ENCODE assay signal across 18 cellular contexts in genomic region chr3:18207232-18207631, GRCh38.
DNase-seq lines count a peak whose midpoint lies in the region; ATAC-seq and TF ChIP-seq lines count a peak whose summit lies in the region.
"Had no signal": no experiment of that assay in that cellular context is flagged by ENCODE, and none has a peak within 500 bp of the region (broad histone marks: within the 10 kb centered on the region; RNA-seq: fewer than 3 reads in every experiment).

No MANE protein-coding gene starts in this region.

- peak; percentile 95 for ATAC-seq in stimulated activated effector memory CD8-positive, alpha-beta T cell treated with anti-CD3 and anti-CD28 coated beads, Interleukin-12 subunit alpha, Interleukin-12 subunit beta, amount 100 ng/mL, for 72 hours

- 79% methylated on average over 3 of the region's 3 CpGs for WGBS in SK-N-SH (ENCODE audit: low lambda C conversion rate)

- CTCF ChIA-PET in activated CD4-positive, alpha-beta memory T cell treated with anti-CD3 and anti-CD28 coated beads for 36 hours (lab: Charles Lee) = interaction anchor here (0.8 kb wide), 1 partner anchor 86 kb away, joined by 3 read pairs; no protein-coding TSS in a partner anchor
- CTCF ChIA-PET in activated CD4-positive, alpha-beta memory T cell treated with anti-CD3 and anti-CD28 coated beads, Interleukin-2, amount 10 ng/mL, durations not matched to agents 7 days and 5 days (lab: Charles Lee) = no interaction called here
- CTCF ChIA-PET in SK-N-SH (lab: Yijun Ruan, JAX) = no interaction called here

- H3K4me3 Mint-ChIP-seq in activated CD4-positive, alpha-beta memory T cell treated with anti-CD3 and anti-CD28 coated beads for 36 hours = no peak overlapping the region
- H3K4me3 Mint-ChIP-seq in activated CD4-positive, alpha-beta memory T cell treated with anti-CD3 and anti-CD28 coated beads, Interleukin-2, amount 10 ng/mL, durations not matched to agents 7 days and 5 days = no peak overlapping the region
- H3K4me3 Mint-ChIP-seq in stimulated activated effector memory CD8-positive, alpha-beta T cell treated with anti-CD3 and anti-CD28 coated beads, Interleukin-12 subunit alpha, Interleukin-12 subunit beta, amount 100 ng/mL, for 72 hours = no peak overlapping the region
- H3K4me3 Mint-ChIP-seq in CD14-positive monocyte = no peak overlapping the region
- H3K4me3 Mint-ChIP-seq: CD4-positive, alpha-beta memory T cell; H9 had no signal

- TF ChIP-seq RAD21 in SK-N-SH (IDR thresholded peaks at IDR 0.05; ENCODE audit: low read length) = no peak

- no peaks in the 10 kb centered on the region for H4K20me1 ChIP-seq in SK-N-SH (ENCODE audit: insufficient read depth)

- TF ChIP-seq CTCF in CD14-positive monocyte (IDR thresholded peaks at IDR 0.05) (no peak), SK-N-SH (IDR thresholded peaks at IDR 0.05) (no peak)

- H3K4me1 Mint-ChIP-seq in activated CD4-positive, alpha-beta memory T cell treated with anti-CD3 and anti-CD28 coated beads for 36 hours (ENCODE audit: low read depth) = peaks cover 18% of the 10 kb centered on the region
- H3K4me1 Mint-ChIP-seq in activated CD4-positive, alpha-beta memory T cell treated with anti-CD3 and anti-CD28 coated beads, Interleukin-2, amount 10 ng/mL, durations not matched to agents 7 days and 5 days = peaks cover 2% of the 10 kb centered on the region
- peaks cover 5% of the 10 kb centered on the region for H3K4me1 Mint-ChIP-seq in stimulated activated effector memory CD8-positive, alpha-beta T cell treated with anti-CD3 and anti-CD28 coated beads, Interleukin-12 subunit alpha, Interleukin-12 subunit beta, amount 100 ng/mL, for 72 hours
- peaks cover 18% of the 10 kb centered on the region for H3K4me1 Mint-ChIP-seq in CD14-positive monocyte
- H3K4me1 Mint-ChIP-seq: CD4-positive, alpha-beta memory T cell had no signal

- H3K4me3 ChIP-seq in SK-N-SH (ENCODE audit: low read depth in 2 of 2, low read length in 1 of 2) = no peak overlapping the region
- H3K4me3 ChIP-seq: Peyer's patch had no signal

- no peaks in the 10 kb centered on the region for H3F3A ChIP-seq in SK-N-SH (replicated peaks; ENCODE audit: insufficient read depth)

- intact Hi-C loops in activated CD4-positive, alpha-beta memory T cell treated with anti-CD3 and anti-CD28 coated beads for 36 hours (cut with micrococcal nuclease) = loop anchor here (1.0 to 5.0 kb wide), 2 partner anchors 30 to 105 kb away; no protein-coding TSS in a partner anchor
- intact Hi-C loops in CD14-positive monocyte (cut with micrococcal nuclease) = no loop called here

- no peaks in the 10 kb centered on the region for H3K9me3 ChIP-seq in SK-N-SH
- H3K9me3 ChIP-seq: Peyer's patch had no signal

- DNase-seq in activated CD4-positive, alpha-beta memory T cell treated with anti-CD3 and anti-CD28 coated beads for 36 hours = peak; percentile 51
- no peak for DNase-seq in activated CD4-positive, alpha-beta memory T cell treated with anti-CD3 and anti-CD28 coated beads, Interleukin-2, amount 10 ng/mL, durations not matched to agents 7 days and 5 days
- peak in 2 of 3 donors; percentile 5 to 11 for DNase-seq in stimulated activated CD4-positive, alpha-beta T cell treated with anti-CD3 and anti-CD28 coated beads, Interleukin-12 subunit alpha, Interleukin-12 subunit beta, amount 100 ng/mL, for 48 hours (ENCODE audit: low read depth in 2 of 3, low spot score in 1 of 3)
- DNase-seq in stimulated activated CD4-positive, alpha-beta T cell treated with anti-CD3 and anti-CD28 coated beads, Interleukin-4, amount 100 ng/mL, for 1 hour = no peak
- DNase-seq in OCI-M1 (lab: John Stamatoyannopoulos, UW) = peak; percentile 87
- DNase-seq in stimulated activated effector memory CD8-positive, alpha-beta T cell treated with anti-CD3 and anti-CD28 coated beads, Interleukin-12 subunit alpha, Interleukin-12 subunit beta, amount 100 ng/mL, for 72 hours (ENCODE audit: low spot score in 2 of 2) = peak in 1 of 2 donors; percentile 54
- DNase-seq in CD14-positive monocyte (ENCODE audit: low spot score) = no peak
- DNase-seq in SK-N-SH = no peak
- DNase-seq: ACHN, DMS79, H9, Kasumi-1, NCI-H1417, NCI-H1930, NCI-H2171, NCI-H774, Peyer's patch had no signal

- H3K27me3 Mint-ChIP-seq in activated CD4-positive, alpha-beta memory T cell treated with anti-CD3 and anti-CD28 coated beads for 36 hours = peaks cover 13% of the 10 kb centered on the region
- H3K27me3 Mint-ChIP-seq in activated CD4-positive, alpha-beta memory T cell treated with anti-CD3 and anti-CD28 coated beads, Interleukin-2, amount 10 ng/mL, durations not matched to agents 7 days and 5 days = no peaks in the 10 kb centered on the region
- H3K27me3 Mint-ChIP-seq in CD14-positive monocyte (ENCODE audit: low read depth in 3 of 3) = no peaks in the 10 kb centered on the region

- no peak overlapping the region for H3K9ac ChIP-seq in SK-N-SH

- H3K4me2 ChIP-seq in SK-N-SH = no peak overlapping the region

- POLR2A ChIA-PET in activated CD4-positive, alpha-beta memory T cell treated with anti-CD3 and anti-CD28 coated beads for 36 hours (lab: Charles Lee) = no interaction called here
- POLR2A ChIA-PET in activated CD4-positive, alpha-beta memory T cell treated with anti-CD3 and anti-CD28 coated beads, Interleukin-2, amount 10 ng/mL, durations not matched to agents 7 days and 5 days (lab: Charles Lee) = no interaction called here
- POLR2A ChIA-PET in SK-N-SH (lab: Yijun Ruan, JAX) = no interaction called here

- H3K27me3 ChIP-seq in SK-N-SH (ENCODE audit: insufficient read depth) = no peaks in the 10 kb centered on the region
- H3K27me3 ChIP-seq: Peyer's patch had no signal

- no peaks in the 10 kb centered on the region for H3K36me3 ChIP-seq in SK-N-SH (replicated peaks in 1 of 2; ENCODE audit: control insufficient read depth in 1 of 2, insufficient read depth in 2 of 2, low read length in 1 of 2)
- H3K36me3 ChIP-seq: Peyer's patch had no signal

- H3K79me2 ChIP-seq in SK-N-SH (ENCODE audit: insufficient read depth) = no peaks in the 10 kb centered on the region

- no peak overlapping the region for H2AFZ ChIP-seq in SK-N-SH (ENCODE audit: low read depth)

- H3K9me2 ChIP-seq in SK-N-SH = 0 out of 2 replicates have a peak, but pooled peaks cover 3% of the 10 kb centered on the region

- no peak overlapping the region for H3K27ac Mint-ChIP-seq in activated CD4-positive, alpha-beta memory T cell treated with anti-CD3 and anti-CD28 coated beads for 36 hours
- no peak overlapping the region for H3K27ac Mint-ChIP-seq in activated CD4-positive, alpha-beta memory T cell treated with anti-CD3 and anti-CD28 coated beads, Interleukin-2, amount 10 ng/mL, durations not matched to agents 7 days and 5 days
- no peak overlapping the region for H3K27ac Mint-ChIP-seq in stimulated activated effector memory CD8-positive, alpha-beta T cell treated with anti-CD3 and anti-CD28 coated beads, Interleukin-12 subunit alpha, Interleukin-12 subunit beta, amount 100 ng/mL, for 72 hours
- H3K27ac Mint-ChIP-seq in CD14-positive monocyte = no peak overlapping the region
- H3K27ac Mint-ChIP-seq: CD4-positive, alpha-beta memory T cell; H9 had no signal

- H3K27ac ChIP-seq in SK-N-SH (ENCODE audit: low read depth in 2 of 2, low read length in 1 of 2) = no peak overlapping the region
- H3K27ac ChIP-seq: Peyer's patch had no signal

- no peaks in the 10 kb centered on the region for H3K9me3 Mint-ChIP-seq in activated CD4-positive, alpha-beta memory T cell treated with anti-CD3 and anti-CD28 coated beads for 36 hours
- H3K9me3 Mint-ChIP-seq in activated CD4-positive, alpha-beta memory T cell treated with anti-CD3 and anti-CD28 coated beads, Interleukin-2, amount 10 ng/mL, durations not matched to agents 7 days and 5 days = no peaks in the 10 kb centered on the region
- no peaks in the 10 kb centered on the region for H3K9me3 Mint-ChIP-seq in stimulated activated effector memory CD8-positive, alpha-beta T cell treated with anti-CD3 and anti-CD28 coated beads, Interleukin-12 subunit alpha, Interleukin-12 subunit beta, amount 100 ng/mL, for 72 hours
- peaks cover 0 to 2% (median 0%) of the 10 kb centered on the region in 7 donors for H3K9me3 Mint-ChIP-seq in CD14-positive monocyte
- H3K9me3 Mint-ChIP-seq: CD4-positive, alpha-beta memory T cell; H9 had no signal

- H3K36me3 Mint-ChIP-seq in activated CD4-positive, alpha-beta memory T cell treated with anti-CD3 and anti-CD28 coated beads for 36 hours = no peaks in the 10 kb centered on the region
- no peaks in the 10 kb centered on the region for H3K36me3 Mint-ChIP-seq in activated CD4-positive, alpha-beta memory T cell treated with anti-CD3 and anti-CD28 coated beads, Interleukin-2, amount 10 ng/mL, durations not matched to agents 7 days and 5 days (ENCODE audit: low read depth)
- no peaks in the 10 kb centered on the region for H3K36me3 Mint-ChIP-seq in stimulated activated effector memory CD8-positive, alpha-beta T cell treated with anti-CD3 and anti-CD28 coated beads, Interleukin-12 subunit alpha, Interleukin-12 subunit beta, amount 100 ng/mL, for 72 hours
- no peaks in the 10 kb centered on the region for H3K36me3 Mint-ChIP-seq in CD14-positive monocyte
- H3K36me3 Mint-ChIP-seq: CD4-positive, alpha-beta memory T cell had no signal

- H3K4me1 ChIP-seq in SK-N-SH (ENCODE audit: control insufficient read depth in 1 of 2, insufficient read depth in 2 of 2, low read depth in 1 of 2, low read length in 1 of 2) = no peaks in the 10 kb centered on the region
- H3K4me1 ChIP-seq: Peyer's patch had no signal

- no peak for TF ChIP-seq EP300 in SK-N-SH (IDR thresholded peaks at IDR 0.05; ENCODE audit: borderline replicate concordance in 1 of 2, low read depth in 1 of 2, low read length in 1 of 2)

TF ChIP-seq in SK-N-SH, 30 proteins besides CTCF, POLR2A, EP300 and RAD21 (continues in another document):
- TF ChIP-seq EZH2phosphoT487 (IDR thresholded peaks at IDR 0.05; ENCODE audit: borderline replicate concordance, low read depth) (no peak), SIN3A (IDR thresholded peaks at IDR 0.05; ENCODE audit: borderline replicate concordance, low read depth, low read length) (no peak), TAF1 (IDR thresholded peaks at IDR 0.05; ENCODE audit: borderline replicate concordance, low read depth, low read length) (no peak), TCF12 (IDR thresholded peaks at IDR 0.05) (no peak), RFX5 (IDR thresholded peaks at IDR 0.05; ENCODE audit: low read length) (no peak), FOSL2 (IDR thresholded peaks at IDR 0.05; ENCODE audit: borderline replicate concordance, low read depth) (no peak), MXI1 (IDR thresholded peaks at IDR 0.05; ENCODE audit: low read depth, low read length) (no peak), IRF3 (IDR thresholded peaks at IDR 0.05; ENCODE audit: low read depth, low read length) (no peak), FOXM1 (IDR thresholded peaks at IDR 0.05; ENCODE audit: low read depth) (no peak)

Comparison
In these comparisons a context has a peak if more than half of its experiments do, and no peak if none do; other contexts are left out.
1. DNase-seq: peak in activated CD4-positive, alpha-beta memory T cell treated with anti-CD3 and anti-CD28 coated beads for 36 hours (single experiment), stimulated activated CD4-positive, alpha-beta T cell treated with anti-CD3 and anti-CD28 coated beads, Interleukin-12 subunit alpha, Interleukin-12 subunit beta, amount 100 ng/mL, for 48 hours (2 of 3) and OCI-M1 (single experiment); none in activated CD4-positive, alpha-beta memory T cell treated with anti-CD3 and anti-CD28 coated beads, Interleukin-2, amount 10 ng/mL, durations not matched to agents 7 days and 5 days (single experiment), stimulated activated CD4-positive, alpha-beta T cell treated with anti-CD3 and anti-CD28 coated beads, Interleukin-4, amount 100 ng/mL, for 1 hour (single experiment), CD14-positive monocyte (single experiment) and SK-N-SH (single experiment).